ENCODE assay signal across 18 cellular contexts in the genomic region with DNA sequence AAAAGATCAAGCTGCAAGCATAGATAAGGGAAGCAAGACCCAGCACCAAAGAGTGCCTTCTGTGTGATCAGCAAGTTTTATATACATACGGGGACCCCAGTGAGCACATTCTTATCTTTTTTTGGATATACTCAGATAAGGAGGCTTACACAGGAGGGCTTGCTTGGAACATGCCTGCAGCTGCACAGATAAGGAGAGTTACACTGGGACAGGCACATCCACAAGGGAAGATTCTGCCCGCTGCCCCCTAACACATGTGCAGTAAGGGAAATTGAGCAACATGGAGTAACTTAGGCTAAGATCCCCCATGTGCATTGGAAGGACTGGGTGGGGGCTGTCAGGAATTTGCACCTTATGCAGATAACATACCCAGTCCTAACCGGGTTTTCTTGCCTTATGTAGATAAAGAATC.
DNase-seq lines count a peak whose midpoint lies in the region; ATAC-seq, FAIRE-seq and TF ChIP-seq lines count a peak whose summit lies in the region.
"Had no signal": no experiment of that assay in that cellular context is flagged by ENCODE, and none has a peak within 500 bp of the region (broad histone marks: within the 10 kb centered on the region; RNA-seq: fewer than 3 reads in every experiment).

No MANE protein-coding gene starts in this region.

- no peaks in the 10 kb centered on the region for H3K27me3 ChIP-seq in K562 (ENCODE audit: control insufficient read depth in 2 of 2, insufficient read depth in 2 of 2, low read length in 2 of 2)
- no peaks in the 10 kb centered on the region for H3K27me3 ChIP-seq in trophoblast cell (ENCODE audit: insufficient read depth, low read length)
- no peaks in the 10 kb centered on the region for H3K27me3 ChIP-seq in effector memory CD4-positive, alpha-beta T cell (replicated peaks; ENCODE audit: control insufficient read depth, insufficient read depth, low read length, poor library complexity, severe bottlenecking)

- no peak overlapping the region for H2BK120ac ChIP-seq in trophoblast cell (ENCODE audit: insufficient read depth, low read length, poor library complexity)

- TF ChIP-seq POLR2A in K562 (conservative IDR thresholded peaks at IDR 0.05) = no peak

- no TSS peak for BruUV-seq in K562 (replicated peaks; lab: Mats Ljungman, UMichigan)

- no peak overlapping the region for H4K91ac ChIP-seq in trophoblast cell (ENCODE audit: low read depth, low read length)

- no peaks in the 10 kb centered on the region for H3K79me1 ChIP-seq in trophoblast cell (ENCODE audit: low read length)

- H2AFZ ChIP-seq in K562 (ENCODE audit: low read depth, low read length) (no peak overlapping the region), trophoblast cell (ENCODE audit: insufficient read depth, low read length, poor library complexity) (no peak overlapping the region)

- H3K23ac ChIP-seq in trophoblast cell (ENCODE audit: low read length) = no peak overlapping the region

- H4K8ac ChIP-seq in trophoblast cell (ENCODE audit: low read depth, low read length) = no peak overlapping the region

- intact Hi-C loops in K562 (cut with micrococcal nuclease) (no loop called here), Right ventricle myocardium superior (cut with DNase I) (no loop called here)

- TF ChIP-seq EP300 in K562 (IDR thresholded peaks at IDR 0.05; ENCODE audit: low read length) = peak; percentile 91

- no peak overlapping the region for H3K14ac ChIP-seq in trophoblast cell (ENCODE audit: low read length)

- H3K9ac ChIP-seq in K562 (ENCODE audit: insufficient read depth in 1 of 2, low read depth in 2 of 2, low read length in 2 of 2) (no peak overlapping the region), trophoblast cell (ENCODE audit: low read length) (peak overlapping the region; percentile 25)

- H3K27ac ChIP-seq in K562 (ENCODE audit: extremely low read depth, low read depth, low read length) = peak overlapping the region; percentile 49
- H3K27ac ChIP-seq in trophoblast cell (ENCODE audit: low read depth, low read length) = no peak overlapping the region
- H3K27ac ChIP-seq in effector memory CD4-positive, alpha-beta T cell (ENCODE audit: insufficient read depth, low read length, poor library complexity, severe bottlenecking) = no peak overlapping the region
- H3K27ac ChIP-seq: C4-2B had no signal

- H3K36me3 ChIP-seq in K562 (ENCODE audit: control insufficient read depth, insufficient read depth, low read length) (no peaks in the 10 kb centered on the region), trophoblast cell (ENCODE audit: control insufficient read depth in 1 of 2, insufficient read depth in 2 of 2, low read length in 2 of 2) (no peaks in the 10 kb centered on the region)
- H3K36me3 ChIP-seq in effector memory CD4-positive, alpha-beta T cell (ENCODE audit: control insufficient read depth, insufficient read depth, low read length) = no peaks in the 10 kb centered on the region

- no peak; a peak in 1 of 4 replicates for TF ChIP-seq RAD21 in K562 (CRISPR knock-in tag; conservative IDR thresholded peaks at IDR 0.05 in 1 of 2, IDR thresholded peaks at IDR 0.05 in 1 of 2)

- CTCF ChIA-PET in K562 (lab: Yijun Ruan, JAX; ENCODE audit: low intra/inter-chr PET ratio) = no interaction called here

- H3K18ac ChIP-seq in trophoblast cell (ENCODE audit: low read length) = no peak overlapping the region

- TF ChIP-seq CTCF in K562 (IDR thresholded peaks at IDR 0.05 in 2 of 3, conservative IDR thresholded peaks at IDR 0.05 in 1 of 3; ENCODE audit: insufficient read depth in 2 of 3, low read depth in 1 of 3, low read length in 3 of 3) = no peak

- H3K4me2 ChIP-seq in K562 (ENCODE audit: insufficient read depth, low read length) (no peak overlapping the region), trophoblast cell (ENCODE audit: low read length) (no peak overlapping the region)

- H2AK5ac ChIP-seq in trophoblast cell (ENCODE audit: low read length) = no peak overlapping the region

- H2BK12ac ChIP-seq in trophoblast cell (ENCODE audit: low read length) = no peak overlapping the region

- H3K79me2 ChIP-seq in K562 (ENCODE audit: control insufficient read depth, insufficient read depth, low read length) (no peaks in the 10 kb centered on the region), trophoblast cell (ENCODE audit: control insufficient read depth, insufficient read depth, low read length, poor library complexity) (no peaks in the 10 kb centered on the region)

- H2BK5ac ChIP-seq in trophoblast cell (ENCODE audit: low read depth, low read length, poor library complexity) = no peak overlapping the region

- H3K4ac ChIP-seq in trophoblast cell (ENCODE audit: low read depth, low read length) = no peak overlapping the region

- no peaks in the 10 kb centered on the region for H3K9me3 ChIP-seq in K562 (replicated peaks; ENCODE audit: control insufficient read depth, insufficient read depth, low read depth, low read length)
- H3K9me3 ChIP-seq in trophoblast cell (ENCODE audit: insufficient read depth, low read depth, low read length) = no peaks in the 10 kb centered on the region
- no peaks in the 10 kb centered on the region for H3K9me3 ChIP-seq in effector memory CD4-positive, alpha-beta T cell (ENCODE audit: control insufficient read depth, low read length)

- no peak overlapping the region for H3K4me3 ChIP-seq in K562
- no peak overlapping the region for H3K4me3 ChIP-seq in trophoblast cell (ENCODE audit: low read depth, low read length)
- H3K4me3 ChIP-seq in effector memory CD4-positive, alpha-beta T cell (ENCODE audit: insufficient read depth, low read depth, low read length, poor library complexity, severe bottlenecking) = no peak overlapping the region

- FAIRE-seq in K562 (lab: Jason Lieb, UNC) = peak; percentile 88
- FAIRE-seq: GM12891 had no signal

- in situ Hi-C loops in K562 (cut with MboI) = no loop called here

- no peaks in the 10 kb centered on the region for H4K20me1 ChIP-seq in K562 (replicated peaks; ENCODE audit: control insufficient read depth, insufficient read depth, low read length)

- POLR2A ChIA-PET in K562 (lab: Yijun Ruan, JAX) = interaction anchor here (0.8 to 1.0 kb wide), 2 partner anchors 18 to 24 kb away, joined by 3 to 7 read pairs; no protein-coding TSS in a partner anchor

- 0% methylated on average over 3 of the region's 3 CpGs for WGBS in K562 (ENCODE audit: insufficient coverage, low coverage, missing lambda C conversion rate)
- no CpG with 5 or more reads among the region's 3 CpGs for WGBS in trophoblast cell (ENCODE audit: extremely low coverage, insufficient coverage, insufficient read length)

- DNase-seq in GF-D8 (lab: John Stamatoyannopoulos, UW) (peak; percentile 97), OCI-M2 (lab: John Stamatoyannopoulos, UW; ENCODE audit: unreplicated experiment) (peak; percentile 63), K562 (ENCODE audit: extremely low read depth in 1 of 4, low spot score in 3 of 4) (peak; percentile 77 to 85 (median 80)), trophoblast cell (no peak), Right ventricle myocardium superior (no peak)
- no peak for DNase-seq in activated CD4-positive, alpha-beta T cell treated with anti-CD3 and anti-CD28 coated beads for 1 hour
- DNase-seq in activated CD4-positive, CD25-positive, alpha-beta regulatory T cell treated with anti-CD3 and anti-CD28 coated beads, Interleukin-2, amount 50 U/mL, for 72 hours = no peak
- no peak for DNase-seq in effector memory CD4-positive, alpha-beta T cell
- DNase-seq: COR-L47, DMS153, H7, NCI-H1105, NCI-H2081, SHP77 treated with DMSO at 0.1 percent for 48 hours, SW 1271, T-helper 2 cell had no signal

- no peaks in the 10 kb centered on the region for H3K9me1 ChIP-seq in K562 (ENCODE audit: control insufficient read depth, insufficient read depth, low read length)

- H4K12ac ChIP-seq in trophoblast cell (ENCODE audit: low read depth, low read length) = no peak overlapping the region

- H3K4me1 ChIP-seq in K562 (replicated peaks in 1 of 2; ENCODE audit: control insufficient read depth in 2 of 2, insufficient read depth in 2 of 2, low read length in 2 of 2) (peaks cover 0 to 2% of the 10 kb centered on the region in 2 experiments; a peak in 2 of 5 replicates), trophoblast cell (ENCODE audit: control insufficient read depth in 1 of 2, insufficient read depth in 2 of 2, low read length in 2 of 2) (no peaks in the 10 kb centered on the region)
- no peaks in the 10 kb centered on the region for H3K4me1 ChIP-seq in effector memory CD4-positive, alpha-beta T cell (ENCODE audit: control insufficient read depth, insufficient read depth, low read length, poor library complexity, severe bottlenecking)

- ATAC-seq in K562 (peak; percentile 90), Right ventricle myocardium superior (ENCODE audit: poor library complexity) (no peak)

TF ChIP-seq in K562, 482 proteins besides CTCF, POLR2A, EP300 and RAD21 (continues in another document):
- TF ChIP-seq SPI1 (IDR thresholded peaks at IDR 0.05; ENCODE audit: borderline replicate concordance, low read depth, low read length) = no peak
- no peak for TF ChIP-seq NCOA2 (IDR thresholded peaks at IDR 0.05; ENCODE audit: partially characterized antibody in 2 of 2)
- TF ChIP-seq, protein P1, sequence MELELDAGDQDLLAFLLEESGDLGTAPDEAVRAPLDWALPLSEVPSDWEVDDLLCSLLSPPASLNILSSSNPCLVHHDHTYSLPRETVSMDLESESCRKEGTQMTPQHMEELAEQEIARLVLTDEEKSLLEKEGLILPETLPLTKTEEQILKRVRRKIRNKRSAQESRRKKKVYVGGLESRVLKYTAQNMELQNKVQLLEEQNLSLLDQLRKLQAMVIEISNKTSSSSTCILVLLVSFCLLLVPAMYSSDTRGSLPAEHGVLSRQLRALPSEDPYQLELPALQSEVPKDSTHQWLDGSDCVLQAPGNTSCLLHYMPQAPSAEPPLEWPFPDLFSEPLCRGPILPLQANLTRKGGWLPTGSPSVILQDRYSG (tag; conservative IDR thresholded peaks at IDR 0.05; ENCODE audit: low read depth) = peak; percentile 98
- no peak for TF ChIP-seq PRMT5 (CRISPR knock-in tag; IDR thresholded peaks at IDR 0.05)
- TF ChIP-seq, protein P2, sequence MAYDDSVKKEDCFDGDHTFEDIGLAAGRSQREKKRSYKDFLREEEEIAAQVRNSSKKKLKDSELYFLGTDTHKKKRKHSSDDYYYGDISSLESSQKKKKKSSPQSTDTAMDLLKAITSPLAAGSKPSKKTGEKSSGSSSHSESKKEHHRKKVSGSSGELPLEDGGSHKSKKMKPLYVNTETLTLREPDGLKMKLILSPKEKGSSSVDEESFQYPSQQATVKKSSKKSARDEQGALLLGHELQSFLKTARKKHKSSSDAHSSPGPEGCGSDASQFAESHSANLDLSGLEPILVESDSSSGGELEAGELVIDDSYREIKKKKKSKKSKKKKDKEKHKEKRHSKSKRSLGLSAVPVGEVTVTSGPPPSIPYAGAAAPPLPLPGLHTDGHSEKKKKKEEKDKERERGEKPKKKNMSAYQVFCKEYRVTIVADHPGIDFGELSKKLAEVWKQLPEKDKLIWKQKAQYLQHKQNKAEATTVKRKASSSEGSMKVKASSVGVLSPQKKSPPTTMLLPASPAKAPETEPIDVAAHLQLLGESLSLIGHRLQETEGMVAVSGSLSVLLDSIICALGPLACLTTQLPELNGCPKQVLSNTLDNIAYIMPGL (CRISPR knock-in tag; IDR thresholded peaks at IDR 0.05) = no peak
- TF ChIP-seq DNMT1 (IDR thresholded peaks at IDR 0.05) = no peak
- TF ChIP-seq BRD9 (IDR thresholded peaks at IDR 0.05; ENCODE audit: low read depth, partially characterized antibody) = no peak

Comparison
In these comparisons a context has a peak if more than half of its experiments do, and no peak if none do; other contexts are left out.
1. DNase-seq: peak in GF-D8 (single experiment), OCI-M2 (single experiment) and K562 (4 of 4); none in trophoblast cell (0 of 2), activated CD4-positive, alpha-beta T cell treated with anti-CD3 and anti-CD28 coated beads for 1 hour (single experiment), Right ventricle myocardium superior (single experiment), activated CD4-positive, CD25-positive, alpha-beta regulatory T cell treated with anti-CD3 and anti-CD28 coated beads, Interleukin-2, amount 50 U/mL, for 72 hours (single experiment) and effector memory CD4-positive, alpha-beta T cell (0 of 3).